Comparison of ENCODE assay signal across 21 cellular contexts in genomic region chr19:33788676-33789075, GRCh38. TPM values are rescaled to one million over a fixed set of nuclear protein-coding genes. Genes with fewer than 3 reads are reported as not detected.
DNase-seq lines count a peak whose midpoint lies in the region; FAIRE-seq and TF ChIP-seq lines count a peak whose summit lies in the region.
"Had no signal": no experiment of that assay in that cellular context is flagged by ENCODE, and none has a peak within 500 bp of the region (broad histone marks: within the 10 kb centered on the region; RNA-seq: fewer than 3 reads in every experiment).

No MANE protein-coding gene starts in this region.

- no peak for TF ChIP-seq POLR2A in testis (IDR thresholded peaks at IDR 0.05)

- FAIRE-seq in urothelium cell line (lab: Jason Lieb, UNC) = no peak
- FAIRE-seq: A204.1, G401.6, GM12892, H54 had no signal

- intact Hi-C loops in testis (cut with DNase I; ENCODE audit: low total_unique reads) = loop anchor here (10.0 kb wide), 1 partner anchor 206 kb away; no protein-coding TSS in a partner anchor

- H3K4me3 ChIP-seq in H7 (ENCODE audit: insufficient read depth, low read depth, low read length) (no peak overlapping the region), WERI-Rb-1 (ENCODE audit: low read depth, low read length) (no peak overlapping the region), testis (no peak overlapping the region)
- H3K4me3 ChIP-seq: BLaER1 had no signal

- TF ChIP-seq CTCF in WERI-Rb-1 (IDR thresholded peaks at IDR 0.05; ENCODE audit: low read depth, low read length) (no peak), testis (IDR thresholded peaks at IDR 0.05) (no peak)

- H3K36me3 ChIP-seq in H7 (replicated peaks; ENCODE audit: control insufficient read depth, insufficient read depth, low read length) (no peaks in the 10 kb centered on the region), WERI-Rb-1 (no peaks in the 10 kb centered on the region), testis (ENCODE audit: low read depth, missing control alignments) (no peaks in the 10 kb centered on the region)
- H3K36me3 ChIP-seq: BLaER1 had no signal

- peaks cover 15% of the 10 kb centered on the region for H3K4me1 ChIP-seq in testis
- H3K4me1 ChIP-seq: Caco-2 had no signal

- H3K27ac ChIP-seq in WERI-Rb-1 = no peak overlapping the region
- H3K27ac ChIP-seq in testis = no peak overlapping the region
- H3K27ac ChIP-seq: 22Rv1, BLaER1, C4-2B had no signal

- no peaks in the 10 kb centered on the region for H3K27me3 ChIP-seq in H7 (ENCODE audit: control insufficient read depth, insufficient read depth, low read length)
- no peaks in the 10 kb centered on the region for H3K27me3 ChIP-seq in WERI-Rb-1 (ENCODE audit: insufficient read depth, low read depth, severe bottlenecking)
- no peaks in the 10 kb centered on the region for H3K27me3 ChIP-seq in testis
- H3K27me3 ChIP-seq: BLaER1 had no signal

- DNase-seq in NCI-H2171 treated with DMSO at 0.1 percent for 48 hours (lab: John Stamatoyannopoulos, UW) (peak; percentile 28), NCI-H2171 (lab: John Stamatoyannopoulos, UW) (no peak), H7 (peak; percentile 43), WERI-Rb-1 (peak; percentile 55), testis (peak; percentile 88), hypothalamus (lab: John Stamatoyannopoulos, UW) (no peak), urothelium cell line (ENCODE audit: low spot score) (no peak)
- DNase-seq: Caco-2; CD4-positive, CD25-positive, alpha-beta regulatory T cell; CD8-positive, alpha-beta T cell; DMS153; DND-41; GOT3; HCEC 1CT had no signal

- 51 to 58% methylated on average over 4 of the region's 4 CpGs for WGBS in testis, 2 donors

- H3K9me3 ChIP-seq in WERI-Rb-1 (ENCODE audit: severe bottlenecking) (no peaks in the 10 kb centered on the region), testis (no peaks in the 10 kb centered on the region)
- H3K9me3 ChIP-seq: BLaER1, Caco-2 had no signal

RNA-seq across cellular contexts. Expression of gene KCTD15, which starts 8.0 kb away (rescaled TPM):
- total RNA-seq in H7 (2014; rRNA removed; shearing (Covaris generic)) = 44.9 and 47.4 TPM in 2 replicates
- total RNA-seq in testis = 100 to 1,000 TPM in 1 of 2 donors, 10 to 100 TPM in 1; 61.9 to 110 TPM
- polyA plus RNA-seq in testis (ENCODE audit: insufficient read depth, low read depth, low replicate concordance) = 26.3 TPM

Comparison
In these comparisons a context has a peak if more than half of its experiments do, and no peak if none do; other contexts are left out.
1. DNase-seq: peak in NCI-H2171 treated with DMSO at 0.1 percent for 48 hours (single experiment), H7 (single experiment), WERI-Rb-1 (single experiment) and testis (single experiment); none in NCI-H2171 (single experiment), hypothalamus (0 of 51) and urothelium cell line (single experiment).